In the genomic region with DNA sequence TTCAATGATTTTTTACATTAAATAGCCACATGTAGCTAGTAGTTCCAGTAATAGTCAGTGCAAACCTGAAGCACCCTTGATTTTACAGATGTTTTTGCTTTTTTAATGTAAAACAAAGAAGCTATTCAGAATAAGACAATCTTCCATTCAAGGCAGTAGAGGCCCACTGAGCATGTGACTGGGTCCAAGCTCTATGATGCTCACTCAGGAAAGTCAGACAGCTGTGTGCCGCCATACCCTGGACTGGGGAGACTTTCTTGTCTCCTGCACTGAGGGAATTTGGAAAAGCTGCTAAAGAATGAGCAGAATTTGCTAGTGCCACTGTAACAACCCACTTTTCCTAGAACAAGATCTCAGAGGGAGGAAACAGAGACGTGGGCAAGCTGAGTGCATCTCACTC, we compare ENCODE assay signal across 16 cellular contexts. TPM values are rescaled to one million over a fixed set of nuclear protein-coding genes. Genes with fewer than 3 reads are reported as not detected.
"Had no signal": no experiment of that assay in that cellular context is flagged by ENCODE, and none has a peak within 500 bp of the region (broad histone marks: within the 10 kb centered on the region; RNA-seq: fewer than 3 reads in every experiment).

No MANE protein-coding gene starts in this region.

- ATAC-seq: activated CD8-positive, alpha-beta T cell treated with anti-CD3 and anti-CD28 coated beads, Interleukin-2, amount 10 ng/mL, durations not matched to agents 7 days and 5 days; left colon; lower lobe of right lung; stimulated activated naive B cell treated with anti-CD40 and anti-IgM and Interleukin-4, amounts not matched to agents 10 μg/mL and 1 μg/mL and 100 μg/mL, for 72 hours had no signal

- H3K27ac Mint-ChIP-seq: activated B cell treated with CpG ODN at 0.5 μM for 24 hours; immature natural killer cell; mesothelial cell of epicardium; stimulated activated naive B cell treated with anti-CD40 and anti-IgM and Interleukin-4, amounts not matched to agents 10 μg/mL and 1 μg/mL and 100 μg/mL, for 72 hours had no signal

- H3K4me1 Mint-ChIP-seq: activated B cell treated with CpG ODN at 0.5 μM for 24 hours; immature natural killer cell; mesothelial cell of epicardium; stimulated activated naive B cell treated with anti-CD40 and anti-IgM and Interleukin-4, amounts not matched to agents 10 μg/mL and 1 μg/mL and 100 μg/mL, for 72 hours had no signal

- H3K9me3 Mint-ChIP-seq: activated B cell treated with CpG ODN at 0.5 μM for 24 hours; immature natural killer cell; mesothelial cell of epicardium; stimulated activated naive B cell treated with anti-CD40 and anti-IgM and Interleukin-4, amounts not matched to agents 10 μg/mL and 1 μg/mL and 100 μg/mL, for 72 hours had no signal

- H3K4me3 ChIP-seq: esophagus muscularis mucosa, lower lobe of right lung, transverse colon had no signal

- DNase-seq: activated B cell treated with CpG ODN at 0.5 μM for 24 hours; activated CD4-positive, alpha-beta T cell treated with anti-CD3 and anti-CD28 coated beads for 48 hours; activated CD8-positive, alpha-beta T cell treated with anti-CD3 and anti-CD28 coated beads, Interleukin-2, amount 10 ng/mL, durations not matched to agents 7 days and 5 days; activated gamma-delta T cell treated with Interleukin-2 at 50 U/mL for 16 hours; glutamatergic neuron; immature natural killer cell; left colon; lower lobe of right lung; stimulated activated CD4-positive, alpha-beta T cell treated with anti-CD3 and anti-CD28 coated beads, Interleukin-15, amount 100 ng/mL, for 24 hours; stimulated activated CD4-positive, alpha-beta T cell treated with anti-CD3 and anti-CD28 coated beads, Interleukin-4, amount 100 ng/mL, for 1 hour; stimulated activated naive B cell treated with anti-CD40 and anti-IgM and Interleukin-4, amounts not matched to agents 10 μg/mL and 1 μg/mL and 100 μg/mL, for 72 hours; T-helper 2 cell; transverse colon had no signal

- H3K27me3 Mint-ChIP-seq: activated B cell treated with CpG ODN at 0.5 μM for 24 hours; stimulated activated naive B cell treated with anti-CD40 and anti-IgM and Interleukin-4, amounts not matched to agents 10 μg/mL and 1 μg/mL and 100 μg/mL, for 72 hours had no signal

- H3K9me3 ChIP-seq: esophagus muscularis mucosa, lower lobe of right lung, transverse colon had no signal

- H3K4me3 Mint-ChIP-seq: activated B cell treated with CpG ODN at 0.5 μM for 24 hours; activated CD8-positive, alpha-beta T cell treated with anti-CD3 and anti-CD28 coated beads, Interleukin-2, amount 10 ng/mL, durations not matched to agents 7 days and 5 days; immature natural killer cell; mesothelial cell of epicardium; stimulated activated naive B cell treated with anti-CD40 and anti-IgM and Interleukin-4, amounts not matched to agents 10 μg/mL and 1 μg/mL and 100 μg/mL, for 72 hours had no signal

- H3K27ac ChIP-seq: esophagus muscularis mucosa, lower lobe of right lung, transverse colon had no signal

- H3K4me1 ChIP-seq: lower lobe of right lung, transverse colon had no signal

RNA-seq across cellular contexts. Expression of gene C16orf46, which starts 58.5 kb away (rescaled TPM):
- total RNA-seq: lower lobe of right lung, skeletal muscle tissue had no signal
